12 cellular contexts compared by ENCODE assay signal in genomic region chr3:150237490-150237889, GRCh38.
DNase-seq lines count a peak whose midpoint lies in the region; ATAC-seq, FAIRE-seq and TF ChIP-seq lines count a peak whose summit lies in the region.
"Had no signal": no experiment of that assay in that cellular context is flagged by ENCODE, and none has a peak within 500 bp of the region (broad histone marks: within the 10 kb centered on the region; RNA-seq: fewer than 3 reads in every experiment).

No MANE protein-coding gene starts in this region.

- H3K4me2 ChIP-seq in IMR-90 (ENCODE audit: low read depth, low read length) (no peak overlapping the region), HepG2 (ENCODE audit: low read depth, low read length) (no peak overlapping the region)
- H3K4me2 ChIP-seq: BLaER1 had no signal

- H3K9me3 ChIP-seq in IMR-90 (ENCODE audit: control insufficient read depth, insufficient read depth, low read length) = no peaks in the 10 kb centered on the region
- H3K9me3 ChIP-seq in HepG2 (ENCODE audit: low read length) = no peaks in the 10 kb centered on the region
- H3K9me3 ChIP-seq: BLaER1 had no signal

- H3K9ac ChIP-seq in IMR-90 (ENCODE audit: low read depth, low read length) = no peak overlapping the region
- H3K9ac ChIP-seq in HepG2 (ENCODE audit: insufficient read depth, low read depth, low read length) = no peak overlapping the region
- H3K9ac ChIP-seq: BLaER1 had no signal

- H2BK15ac ChIP-seq in IMR-90 (ENCODE audit: low read depth, low read length) = peak overlapping the region; percentile 69; the same call in 2 of the 3 replicates

- H4K5ac ChIP-seq in IMR-90 (ENCODE audit: low read depth, low read length) = no peak overlapping the region

- peak overlapping the region; percentile 82 for H2BK5ac ChIP-seq in IMR-90 (ENCODE audit: low read depth, low read length, poor library complexity, severe bottlenecking)

- no peak overlapping the region for H3K4me3 Mint-ChIP-seq in brain
- H3K4me3 Mint-ChIP-seq: dendritic cell treated with granulocyte-macrophage colony-stimulating factor and Interleukin-4, amounts not matched to agents 40 ng/mL and 50 ng/mL, for 4 days had no signal

- peaks cover 0 to 3% (median 0%) of the 10 kb centered on the region in 5 experiments for H3K9me3 Mint-ChIP-seq in brain
- H3K9me3 Mint-ChIP-seq: dendritic cell treated with granulocyte-macrophage colony-stimulating factor and Interleukin-4, amounts not matched to agents 40 ng/mL and 50 ng/mL, for 4 days had no signal

- H3K36me3 Mint-ChIP-seq in brain = no peaks in the 10 kb centered on the region

- no peak for FAIRE-seq in HepG2 (lab: Jason Lieb, UNC)
- FAIRE-seq: islet of Langerhans had no signal

- H3K9me1 ChIP-seq in IMR-90 (ENCODE audit: insufficient read depth, low read length) = peaks cover 27% of the 10 kb centered on the region

- H3K4me3 ChIP-seq in IMR-90 (ENCODE audit: insufficient read depth, low read depth, low read length) (no peak overlapping the region), HepG2 (replicated peaks in 1 of 3; ENCODE audit: insufficient read depth in 1 of 3, low read depth in 2 of 3, low read length in 3 of 3) (no peak overlapping the region)
- H3K4me3 ChIP-seq: BLaER1 had no signal

- DNase-seq in IMR-90 (peak; percentile 73), HepG2 (ENCODE audit: low spot score) (no peak), NCI-H82 (lab: John Stamatoyannopoulos, UW) (no peak), NCI-H1436 treated with DMSO at 0.1 percent for 48 hours (lab: John Stamatoyannopoulos, UW) (no peak), NOMO-1 treated with dmso at 0.1 percent for 144 hours (lab: John Stamatoyannopoulos, UW; ENCODE audit: unreplicated experiment) (no peak)
- DNase-seq: NCI-H1930 had no signal

- peak overlapping the region; percentile 64 for H3K14ac ChIP-seq in IMR-90 (replicated peaks; ENCODE audit: low read depth, low read length)

- H3K23ac ChIP-seq in IMR-90 (ENCODE audit: low read depth, low read length) = peak overlapping the region; percentile 63; the same call in 1 of the 2 replicates

- peak overlapping the region; percentile 90 for H2BK120ac ChIP-seq in IMR-90 (ENCODE audit: low read depth, low read length)

- H3K4ac ChIP-seq in IMR-90 (ENCODE audit: low read depth, low read length) = peak overlapping the region; percentile 81

- H3K56ac ChIP-seq in IMR-90 (ENCODE audit: extremely low read depth, insufficient read depth, low read length) = no peak overlapping the region

- peak overlapping the region in 1 of 2 experiments; percentile 11; a peak in 2 of 4 replicates for H4K8ac ChIP-seq in IMR-90 (ENCODE audit: low read depth in 2 of 2, low read length in 2 of 2)

- no CpG with 5 or more reads among the region's 3 CpGs for whole genome bisulfite sequencing in IMR-90 (ENCODE audit: extremely low coverage in 2 of 2, insufficient read length in 1 of 2), 2 experiments
- WGBS in HepG2 (ENCODE audit: low lambda C conversion rate) = 60% methylated on average over 3 of the region's 3 CpGs

- H2AK5ac ChIP-seq in IMR-90 (ENCODE audit: low read depth, low read length) = peak overlapping the region; percentile 67

- H3K27ac ChIP-seq in 22Rv1 (peak overlapping the region; percentile 79), IMR-90 (ENCODE audit: insufficient read depth, low read length) (no peak overlapping the region), HepG2 (ENCODE audit: extremely low read length, insufficient read depth, low read length) (no peak overlapping the region)
- H3K27ac ChIP-seq: BLaER1 had no signal

- intact Hi-C loops in IMR-90 (cut with micrococcal nuclease) = loop anchor here (2.0 kb wide), 1 partner anchor 133 kb away; no protein-coding TSS in a partner anchor
- intact Hi-C loops in HepG2 (cut with micrococcal nuclease; ENCODE audit: unreplicated experiment) = no loop called here

- ATAC-seq in IMR-90 (ENCODE audit: low read depth) = no peak
- no peak for ATAC-seq in HepG2
- ATAC-seq in HG03571 (IDR thresholded peaks at IDR 0.05; ENCODE audit: unreplicated experiment) = no peak

- CTCF ChIA-PET in IMR-90 (lab: Yijun Ruan, JAX) (interaction anchor here (0.7 to 1.2 kb wide), 2 partner anchors 121 to 171 kb away, joined by 3 read pairs; no protein-coding TSS in a partner anchor), HepG2 (lab: Yijun Ruan, JAX; ENCODE audit: low intra/inter-chr PET ratio, low total read pairs) (no interaction called here)

- H3K18ac ChIP-seq in IMR-90 (ENCODE audit: low read depth, low read length) = no peak overlapping the region; the same call in 1 of the 2 replicates

- BruUV-seq in IMR-90 (replicated peaks; lab: Mats Ljungman, UMichigan) (no TSS peak), HepG2 (replicated peaks; lab: Mats Ljungman, UMichigan) (no TSS peak)

- no peak for TF ChIP-seq CTCF in 22Rv1 (IDR thresholded peaks at IDR 0.05)
- TF ChIP-seq CTCF in IMR-90 (conservative IDR thresholded peaks at IDR 0.05; ENCODE audit: low read depth, low read length) = no peak
- TF ChIP-seq CTCF in brain (conservative IDR thresholded peaks at IDR 0.05) = no peak
- TF ChIP-seq CTCF in HepG2 (CRISPR knock-in tag; IDR thresholded peaks at IDR 0.05) = no peak

- in situ Hi-C loops in IMR-90 (cut with MboI; ENCODE audit: low sequenced_read_pairs) = no loop called here
- in situ Hi-C loops in HepG2 (cut with HindIII; ENCODE audit: extremely low pct_ligation_motif_present, low pct_unique_long_range_greater_than_20kb) = no loop called here

- TF ChIP-seq RAD21 in IMR-90 (IDR thresholded peaks at IDR 0.05; ENCODE audit: low read length) (no peak), HepG2 (CRISPR knock-in tag; IDR thresholded peaks at IDR 0.05) (no peak)

- TF ChIP-seq POLR2A in IMR-90 (IDR thresholded peaks at IDR 0.05; ENCODE audit: low read depth, low read length) (no peak), HepG2 (IDR thresholded peaks at IDR 0.05; ENCODE audit: insufficient read depth in 1 of 2, low read depth in 2 of 2, low read length in 2 of 2) (no peak)

- peaks cover 57% of the 10 kb centered on the region for H3K4me1 Mint-ChIP-seq in brain

- H4K20me1 ChIP-seq in IMR-90 (ENCODE audit: insufficient read depth, low read length) (no peaks in the 10 kb centered on the region), HepG2 (ENCODE audit: insufficient read depth, low read length) (no peaks in the 10 kb centered on the region)
- H4K20me1 ChIP-seq: BLaER1 had no signal

- peaks cover 9 to 55% of the 10 kb centered on the region in 2 experiments; a peak in 3 of 4 replicates for H3K79me1 ChIP-seq in IMR-90 (ENCODE audit: low read depth in 1 of 2, low read length in 2 of 2)

- H2AK9ac ChIP-seq in IMR-90 (replicated peaks; ENCODE audit: low read depth, low read length, poor library complexity) = peak overlapping the region; percentile 79

- POLR2A ChIA-PET in IMR-90 (lab: Charles Lee; ENCODE audit: unreplicated experiment) (no interaction called here), HepG2 (lab: Yijun Ruan, JAX) (no interaction called here)

- TF ChIP-seq EP300 in HepG2 (IDR thresholded peaks at IDR 0.05; ENCODE audit: low read depth in 2 of 2, low read length in 2 of 2) (no peak), HepG2 (CRISPR knock-in tag; IDR thresholded peaks at IDR 0.05; ENCODE audit: borderline replicate concordance) (no peak)

- H2AFZ ChIP-seq in IMR-90 (replicated peaks; ENCODE audit: low read length, poor library complexity) (peak overlapping the region; percentile 47), HepG2 (ENCODE audit: low read length) (no peak overlapping the region)

- peaks cover 22% of the 10 kb centered on the region for H3K4me1 ChIP-seq in IMR-90 (ENCODE audit: control insufficient read depth, insufficient read depth, low read length)
- H3K4me1 ChIP-seq in HepG2 (ENCODE audit: insufficient read depth, low read length) = no peaks in the 10 kb centered on the region
- H3K4me1 ChIP-seq: BLaER1 had no signal

- dilution Hi-C loops in IMR-90 (cut with HindIII; ENCODE audit: low sequenced_read_pairs, unreplicated experiment) = no loop called here

- H3K36me3 ChIP-seq in IMR-90 (ENCODE audit: control insufficient read depth, insufficient read depth, low read length) (no peaks in the 10 kb centered on the region), HepG2 (replicated peaks in 1 of 2; ENCODE audit: control insufficient read depth in 1 of 2, insufficient read depth in 2 of 2, low read length in 2 of 2) (no peaks in the 10 kb centered on the region)
- H3K36me3 ChIP-seq: BLaER1 had no signal

- peak overlapping the region in 4 of 5 experiments; percentile 25 to 87 (median 46) for H3K27ac Mint-ChIP-seq in brain
- H3K27ac Mint-ChIP-seq: dendritic cell treated with granulocyte-macrophage colony-stimulating factor and Interleukin-4, amounts not matched to agents 40 ng/mL and 50 ng/mL, for 4 days had no signal

- H4K91ac ChIP-seq in IMR-90 (ENCODE audit: insufficient read depth, low read depth, low read length) = peak overlapping the region; percentile 59; the same call in 1 of the 2 replicates

- H3K27me3 Mint-ChIP-seq in brain = peaks cover 7% of the 10 kb centered on the region
- H3K27me3 Mint-ChIP-seq: dendritic cell treated with granulocyte-macrophage colony-stimulating factor and Interleukin-4, amounts not matched to agents 40 ng/mL and 50 ng/mL, for 4 days had no signal

- no peaks in the 10 kb centered on the region for H3K79me2 ChIP-seq in HepG2 (ENCODE audit: insufficient read depth, low read length)

- no peaks in the 10 kb centered on the region for H3K27me3 ChIP-seq in IMR-90 (ENCODE audit: control insufficient read depth, insufficient read depth, low read length)
- H3K27me3 ChIP-seq in HepG2 (ENCODE audit: control insufficient read depth in 1 of 2, insufficient read depth in 2 of 2, low read length in 2 of 2) = no peaks in the 10 kb centered on the region
- H3K27me3 ChIP-seq: BLaER1 had no signal

- H2BK20ac ChIP-seq in IMR-90 (ENCODE audit: low read depth, low read length) = peak overlapping the region; percentile 92

TF ChIP-seq in IMR-90, 13 proteins besides CTCF, POLR2A, EP300 and RAD21:
- peak; percentile 76 for TF ChIP-seq NFE2L2 (IDR thresholded peaks at IDR 0.05; ENCODE audit: low read depth, low read length)
- no peak for TF ChIP-seq USF2 (IDR thresholded peaks at IDR 0.05; ENCODE audit: low read depth, low read length)

TF ChIP-seq in HepG2, 621 proteins besides CTCF, POLR2A, EP300 and RAD21:
- no peak for TF ChIP-seq ATF6 (CRISPR knock-in tag; conservative IDR thresholded peaks at IDR 0.05)
- peak; percentile 40; the same call in 1 of the 2 replicates for TF ChIP-seq NFE2L2 (IDR thresholded peaks at IDR 0.05; ENCODE audit: low read length)
TF ChIP-seq in HepG2: peak in this region for 1.
